Comparison of ENCODE assay signal across 20 cellular contexts in the genomic region with DNA sequence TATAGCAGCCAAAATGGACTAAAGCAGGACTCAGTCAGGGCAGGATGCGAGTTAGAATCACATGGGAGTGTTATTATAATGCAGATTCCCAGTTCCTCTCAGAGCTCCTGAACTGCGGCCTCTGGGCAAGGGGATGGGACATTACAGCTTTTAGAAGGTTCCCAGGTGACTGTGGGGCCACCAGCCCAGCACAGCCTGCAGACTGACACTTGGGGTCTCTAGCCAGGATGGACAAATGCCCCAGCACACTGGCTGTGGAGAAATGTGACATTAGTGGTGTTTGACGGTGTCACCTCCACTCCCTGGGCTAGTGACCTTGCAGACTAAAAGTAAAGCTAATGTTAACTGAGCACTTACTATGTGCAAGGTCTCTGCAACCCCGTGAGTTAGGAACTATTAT.
DNase-seq lines count a peak whose midpoint lies in the region; ATAC-seq, FAIRE-seq and TF ChIP-seq lines count a peak whose summit lies in the region.
"Had no signal": no experiment of that assay in that cellular context is flagged by ENCODE, and none has a peak within 500 bp of the region (broad histone marks: within the 10 kb centered on the region; RNA-seq: fewer than 3 reads in every experiment).

No MANE protein-coding gene starts in this region.

- TF ChIP-seq CTCF in H1 (IDR thresholded peaks at IDR 0.05; ENCODE audit: control extremely low read depth in 1 of 3, insufficient read depth in 1 of 3, low read depth in 1 of 3, low read length in 3 of 3) (no peak), osteocyte (IDR thresholded peaks at IDR 0.05) (no peak), heart right ventricle (IDR thresholded peaks at IDR 0.05) (no peak), esophagus muscularis mucosa (IDR thresholded peaks at IDR 0.05) (no peak)

- no peaks in the 10 kb centered on the region for H3K36me3 ChIP-seq in BLaER1 treated with 17β-estradiol and CSF1 and Interleukin-3, amounts not matched to agents 10 nM and 100 nM
- H3K36me3 ChIP-seq in H1 (ENCODE audit: control insufficient read depth in 2 of 4, insufficient read depth in 4 of 4, low read length in 3 of 4), result no peaks in the 10 kb centered on the region
- H3K36me3 ChIP-seq in heart right ventricle, result no peaks in the 10 kb centered on the region
- H3K36me3 ChIP-seq in esophagus muscularis mucosa, result no peaks in the 10 kb centered on the region
- H3K36me3 ChIP-seq: HAP-1 had no signal

- no peak overlapping the region for H3K4me3 ChIP-seq in BLaER1 treated with 17β-estradiol and CSF1 and Interleukin-3, amounts not matched to agents 10 nM and 100 nM
- H3K4me3 ChIP-seq in H1 (ENCODE audit: extremely low read depth in 1 of 4, insufficient read depth in 2 of 4, low read depth in 3 of 4, low read length in 4 of 4), result no peak overlapping the region
- H3K4me3 ChIP-seq in heart right ventricle, result no peak overlapping the region
- no peak overlapping the region for H3K4me3 ChIP-seq in esophagus muscularis mucosa
- H3K4me3 ChIP-seq: GM23338, HAP-1 had no signal

- TF ChIP-seq POLR2A in H1 (IDR thresholded peaks at IDR 0.05; ENCODE audit: control extremely low read depth in 1 of 2, low read depth in 2 of 2, low read length in 2 of 2), result no peak
- no peak for TF ChIP-seq POLR2A in esophagus muscularis mucosa (IDR thresholded peaks at IDR 0.05; ENCODE audit: low read depth)

- no peak overlapping the region for H3K23ac ChIP-seq in H1 (ENCODE audit: insufficient read length)

- no peak overlapping the region; the same call in 1 of the 2 replicates for H4K8ac ChIP-seq in H1 (ENCODE audit: extremely low read depth, insufficient read depth, low read length)

- no peaks in the 10 kb centered on the region for H3K27me3 Mint-ChIP-seq in osteocyte (ENCODE audit: unreplicated experiment)
- H3K27me3 Mint-ChIP-seq: CD4-positive, alpha-beta T cell had no signal

- POLR2A ChIA-PET in H1 (lab: Charles Lee; ENCODE audit: partially characterized antibody), result no interaction called here

- H3K79me2 ChIP-seq in H1 (ENCODE audit: control insufficient read depth in 1 of 2, insufficient read depth in 2 of 2, low read length in 2 of 2), result no peaks in the 10 kb centered on the region

- H2BK5ac ChIP-seq in H1 (ENCODE audit: low read depth, low read length), result no peak overlapping the region

- no peak overlapping the region for H3K4ac ChIP-seq in H1 (replicated peaks; ENCODE audit: insufficient read length, low read depth, low read length)

- no peaks in the 10 kb centered on the region for H4K20me1 ChIP-seq in BLaER1 treated with 17β-estradiol and CSF1 and Interleukin-3, amounts not matched to agents 10 nM and 100 nM
- no peaks in the 10 kb centered on the region for H4K20me1 ChIP-seq in H1 (replicated peaks in 1 of 2; ENCODE audit: control insufficient read depth in 1 of 2, insufficient read depth in 2 of 2, low read length in 2 of 2)

- peaks cover 4% of the 10 kb centered on the region for H3K9me3 Mint-ChIP-seq in osteocyte (ENCODE audit: unreplicated experiment)
- H3K9me3 Mint-ChIP-seq: CD4-positive, alpha-beta T cell; HFFc6 had no signal

- no peak overlapping the region for H3K9ac ChIP-seq in BLaER1 treated with 17β-estradiol and CSF1 and Interleukin-3, amounts not matched to agents 10 nM and 100 nM
- no peak overlapping the region for H3K9ac ChIP-seq in H1 (replicated peaks in 1 of 4; ENCODE audit: extremely low read depth in 1 of 4, low read depth in 3 of 4, low read length in 3 of 4)

- H4K91ac ChIP-seq in H1 (replicated peaks; ENCODE audit: insufficient read length, low read length), result no peak overlapping the region

- no peak overlapping the region for H2AK5ac ChIP-seq in H1 (ENCODE audit: low read depth, low read length)

- peak overlapping the region in 9 of 11 experiments; percentile 19 to 69 (median 51); a peak in 13 of 22 replicates for H3K4me2 ChIP-seq in BLaER1 treated with 17β-estradiol and CSF1 and Interleukin-3, amounts not matched to agents 10 nM and 100 nM
- H3K4me2 ChIP-seq in H1 (ENCODE audit: insufficient read depth in 1 of 2, low read depth in 2 of 2, low read length in 2 of 2), result no peak overlapping the region
- H3K4me2 ChIP-seq: GM23338 had no signal

- no peak overlapping the region for H3K56ac ChIP-seq in H1 (replicated peaks; ENCODE audit: insufficient read length, low read depth, low read length)

- H2AFZ ChIP-seq in H1 (ENCODE audit: low read length), result no peak overlapping the region
- H2AFZ ChIP-seq: GM23338 had no signal

- H3K27ac ChIP-seq in BLaER1 treated with 17β-estradiol and CSF1 and Interleukin-3, amounts not matched to agents 10 nM and 100 nM, result peak overlapping the region in 2 of 11 experiments; percentile 58 to 59; a peak in 6 of 22 replicates
- H3K27ac ChIP-seq in H1 (ENCODE audit: low read depth, low read length), result no peak overlapping the region
- H3K27ac ChIP-seq in heart right ventricle, result no peak overlapping the region
- no peak overlapping the region for H3K27ac ChIP-seq in esophagus muscularis mucosa (replicated peaks in 1 of 4)

- ATAC-seq in heart right ventricle, result no peak
- ATAC-seq: GM23338 had no signal

- CTCF ChIA-PET in H1 (lab: Charles Lee; ENCODE audit: partially characterized antibody), result interaction anchor here (1.5 kb wide), 1 partner anchor 28 kb away, joined by 3 read pairs; no protein-coding TSS in a partner anchor

- H2BK20ac ChIP-seq in H1 (ENCODE audit: low read length), result no peak overlapping the region; the same call in 1 of the 2 replicates

- 94% methylated on average over 4 of the region's 4 CpGs; no CpG with 5 or more reads in 1 of the 2 experiments for WGBS in H1 (ENCODE audit: extremely low coverage in 1 of 2, insufficient coverage in 1 of 2, insufficient read length in 1 of 2, insufficient replicate concordance in 2 of 2, low coverage in 1 of 2, low lambda C conversion rate in 2 of 2, missing lambda C conversion rate in 1 of 2), 2 experiments
- WGBS in heart right ventricle, 2 donors, result 93 to 96% methylated on average over 4 of the region's 4 CpGs
- WGBS in esophagus muscularis mucosa, result 100% methylated on average over 4 of the region's 4 CpGs

- no peak for DNase-seq in H1 (ENCODE audit: low read depth in 1 of 2, low spot score in 2 of 2)
- peak; percentile 59 for DNase-seq in osteocyte (ENCODE audit: extremely low spot score, unreplicated experiment)
- DNase-seq in heart right ventricle, result no peak
- DNase-seq in esophagus muscularis mucosa (ENCODE audit: extremely low spot score), result no peak
- DNase-seq in HT-29 (ENCODE audit: low spot score), result no peak
- DNase-seq: CD4-positive, alpha-beta T cell; CD8-positive, alpha-beta memory T cell; DMS 273 treated with DMSO at 0.1 percent for 48 hours; DMS79; EL; GDM1; HFFc6 had no signal

- H2BK15ac ChIP-seq in H1 (ENCODE audit: low read length), result no peak overlapping the region

- H3K36me3 Mint-ChIP-seq in osteocyte (ENCODE audit: unreplicated experiment), result no peaks in the 10 kb centered on the region
- H3K36me3 Mint-ChIP-seq: CD8-positive, alpha-beta memory T cell had no signal

- 0 out of 2 replicates have a peak overlapping the region, but pooled peaks have one; percentile 14 for H2BK12ac ChIP-seq in H1 (ENCODE audit: low read depth, low read length)

- peaks cover 20 to 58% (median 52%) of the 10 kb centered on the region in 10 experiments for H3K4me1 ChIP-seq in BLaER1 treated with 17β-estradiol and CSF1 and Interleukin-3, amounts not matched to agents 10 nM and 100 nM
- H3K4me1 ChIP-seq in H1 (replicated peaks in 1 of 4; ENCODE audit: control insufficient read depth in 3 of 4, insufficient read depth in 4 of 4, low read length in 3 of 4) (peaks cover 0 to 2% (median 0%) of the 10 kb centered on the region in 4 experiments; a peak in 1 of 7 replicates), heart right ventricle (peaks cover 0 to 11% (median 0%) of the 10 kb centered on the region in 9 donors), esophagus muscularis mucosa (no peaks in the 10 kb centered on the region)
- H3K4me1 ChIP-seq: HAP-1 had no signal

- H3K14ac ChIP-seq in H1 (ENCODE audit: insufficient read length), result no peak overlapping the region

- no peak overlapping the region for H3K18ac ChIP-seq in H1 (ENCODE audit: extremely low read depth, low read length)

- no peak overlapping the region for H4K5ac ChIP-seq in H1 (ENCODE audit: insufficient read length, low read depth, low read length)

- H3K27ac Mint-ChIP-seq in osteocyte (ENCODE audit: unreplicated experiment), result no peak overlapping the region
- H3K27ac Mint-ChIP-seq: CD4-positive, alpha-beta T cell; CD8-positive, alpha-beta memory T cell; GM23338; HFFc6 had no signal

- peaks cover 14% of the 10 kb centered on the region for H3K4me1 Mint-ChIP-seq in osteocyte (ENCODE audit: unreplicated experiment)
- H3K4me1 Mint-ChIP-seq: CD8-positive, alpha-beta memory T cell had no signal

- intact Hi-C loops in heart right ventricle (cut with DNase I), result loop anchor here in 1 of 10 donors (10.0 kb wide), 1 partner anchor 232 kb away; no protein-coding TSS in a partner anchor
- intact Hi-C loops in esophagus muscularis mucosa (cut with DNase I), result no loop called here

- H3K23me2 ChIP-seq in H1 (ENCODE audit: low read depth, low read length), result no peaks in the 10 kb centered on the region

- no peaks in the 10 kb centered on the region for H3K27me3 ChIP-seq in BLaER1 treated with 17β-estradiol and CSF1 and Interleukin-3, amounts not matched to agents 10 nM and 100 nM
- H3K27me3 ChIP-seq in H1 (replicated peaks in 1 of 4; ENCODE audit: control insufficient read depth in 3 of 4, extremely low read depth in 1 of 4, insufficient read depth in 3 of 4, low read length in 3 of 4), result no peaks in the 10 kb centered on the region
- H3K27me3 ChIP-seq in heart right ventricle, result no peaks in the 10 kb centered on the region
- H3K27me3 ChIP-seq in esophagus muscularis mucosa, result no peaks in the 10 kb centered on the region

- H2BK120ac ChIP-seq in H1 (replicated peaks; ENCODE audit: low read depth, low read length), result no peak overlapping the region

- no peak overlapping the region for H3K4me3 Mint-ChIP-seq in osteocyte (ENCODE audit: unreplicated experiment)
- H3K4me3 Mint-ChIP-seq: CD14-positive monocyte; CD4-positive, alpha-beta T cell; CD8-positive, alpha-beta memory T cell; GM23338; HFFc6 had no signal

- H3K9me3 ChIP-seq in BLaER1 treated with 17β-estradiol and CSF1 and Interleukin-3, amounts not matched to agents 10 nM and 100 nM (replicated peaks in 1 of 11), result peaks cover 0 to 8% (median 0%) of the 10 kb centered on the region in 11 experiments; a peak in 5 of 22 replicates
- H3K9me3 ChIP-seq in H1 (ENCODE audit: insufficient read depth in 2 of 2, low read depth in 1 of 2, low read length in 1 of 2) (no peaks in the 10 kb centered on the region; a peak in 2 of 4 replicates), heart right ventricle (no peaks in the 10 kb centered on the region), esophagus muscularis mucosa (no peaks in the 10 kb centered on the region)
- H3K9me3 ChIP-seq: HAP-1 had no signal

- no peak for FAIRE-seq in H1 (lab: Jason Lieb, UNC)
- FAIRE-seq: D721Med, GM12891, GM18507, H54 had no signal

- TF ChIP-seq EP300 in H1 (IDR thresholded peaks at IDR 0.05; ENCODE audit: borderline replicate concordance in 1 of 2, low read depth in 2 of 2, low read length in 2 of 2) (no peak), esophagus muscularis mucosa (IDR thresholded peaks at IDR 0.05) (no peak)

- no peak for TF ChIP-seq RAD21 in H1 (IDR thresholded peaks at IDR 0.05 in 1 of 2, conservative IDR thresholded peaks at IDR 0.05 in 1 of 2; ENCODE audit: low read depth in 2 of 2, low read length in 2 of 2)

- no peaks in the 10 kb centered on the region for H3K79me1 ChIP-seq in H1 (ENCODE audit: low read depth, low read length)

TF ChIP-seq in H1, 55 proteins besides CTCF, POLR2A, EP300 and RAD21 (continues in another document):
- no peak for TF ChIP-seq SIX5 (IDR thresholded peaks at IDR 0.05; ENCODE audit: low read depth, low read length)

Comparison
In these comparisons a context has a peak if more than half of its experiments do, and no peak if none do; other contexts are left out.
1. H3K4me2 ChIP-seq: peak in BLaER1 treated with 17β-estradiol and CSF1 and Interleukin-3, amounts not matched to agents 10 nM and 100 nM (9 of 11); none in H1 (0 of 2).